16 cellular contexts compared by ENCODE assay signal in genomic region chr4:87128006-87128705, GRCh38.
DNase-seq lines count a peak whose midpoint lies in the region; ATAC-seq, FAIRE-seq and TF ChIP-seq lines count a peak whose summit lies in the region.
"Had no signal": no experiment of that assay in that cellular context is flagged by ENCODE, and none has a peak within 500 bp of the region (broad histone marks: within the 10 kb centered on the region; RNA-seq: fewer than 3 reads in every experiment).

No MANE protein-coding gene starts in this region.

- H3K36me3 ChIP-seq in cardiac muscle cell (peaks cover 49% of the 10 kb centered on the region), heart left ventricle (peaks cover 0 to 99% (median 85%) of the 10 kb centered on the region in 9 donors), adipocyte (ENCODE audit: control insufficient read depth, insufficient read depth, low read length, severe bottlenecking) (peaks cover 88% of the 10 kb centered on the region)

- H3K4me3 ChIP-seq in cardiac muscle cell: no peak overlapping the region
- no peak overlapping the region for H3K4me3 ChIP-seq in heart left ventricle
- no peak overlapping the region for H3K4me3 ChIP-seq in adipocyte (ENCODE audit: low read length)
- H3K4me3 ChIP-seq: GM23338 had no signal

- WGBS in heart left ventricle, 4 donors: 74 to 78% (median 75%) methylated on average over 2 of the region's 2 CpGs

- no peaks in the 10 kb centered on the region for H3K9me3 ChIP-seq in cardiac muscle cell (ENCODE audit: low read depth)
- H3K9me3 ChIP-seq in heart left ventricle: no peaks in the 10 kb centered on the region
- H3K9me3 ChIP-seq in adipocyte (ENCODE audit: control insufficient read depth, low read length): no peaks in the 10 kb centered on the region
- H3K9me3 ChIP-seq: BE2C had no signal

- no peaks in the 10 kb centered on the region for H3K27me3 ChIP-seq in cardiac muscle cell
- H3K27me3 ChIP-seq in heart left ventricle: no peaks in the 10 kb centered on the region
- H3K27me3 ChIP-seq in adipocyte (replicated peaks; ENCODE audit: control insufficient read depth, insufficient read depth, low read length): no peaks in the 10 kb centered on the region
- H3K27me3 ChIP-seq: BE2C had no signal

- peaks cover 95% of the 10 kb centered on the region for H3K36me3 Mint-ChIP-seq in nephron progenitor cell (ENCODE audit: low read depth)

- H3K27me3 Mint-ChIP-seq in nephron progenitor cell (ENCODE audit: low read depth, poor library complexity): no peaks in the 10 kb centered on the region
- H3K27me3 Mint-ChIP-seq: IgD-negative memory B cell had no signal

- ATAC-seq in heart left ventricle: no peak
- ATAC-seq: CD8-positive, alpha-beta T cell; GM23338 had no signal

- H3K9me3 Mint-ChIP-seq in nephron progenitor cell: peaks cover 4% of the 10 kb centered on the region
- H3K9me3 Mint-ChIP-seq: CD8-positive, alpha-beta T cell; GM23338; IgD-negative memory B cell had no signal

- peak overlapping the region; percentile 62 for H3K27ac Mint-ChIP-seq in nephron progenitor cell
- H3K27ac Mint-ChIP-seq: CD8-positive, alpha-beta T cell; GM23338 had no signal

- TF ChIP-seq CTCF in cardiac muscle cell (IDR thresholded peaks at IDR 0.05; ENCODE audit: low read depth, low read length) (no peak), heart left ventricle (IDR thresholded peaks at IDR 0.05) (no peak), nephron progenitor cell (IDR thresholded peaks at IDR 0.05) (no peak)

- H3K27ac ChIP-seq in cardiac muscle cell (peak overlapping the region; percentile 57), heart left ventricle (no peak overlapping the region)
- H3K27ac ChIP-seq: C4-2B had no signal

- FAIRE-seq in frontal cortex (lab: Jason Lieb, UNC): no peak
- FAIRE-seq: A204.1, GM18507 had no signal

- no peak overlapping the region for H3K4me3 Mint-ChIP-seq in nephron progenitor cell
- H3K4me3 Mint-ChIP-seq: CD8-positive, alpha-beta T cell; GM23338; IgD-negative memory B cell had no signal

- no peak for TF ChIP-seq POLR2A in heart left ventricle (IDR thresholded peaks at IDR 0.05)

- DNase-seq in cardiac muscle cell (ENCODE audit: low read depth in 1 of 2, low spot score in 1 of 2) (peak in 1 of 2 donors; percentile 31), heart left ventricle (no peak), adipocyte (ENCODE audit: low read depth) (peak; percentile 24), nephron progenitor cell (no peak), NCI-H510A (lab: John Stamatoyannopoulos, UW) (no peak), COLO668 (lab: John Stamatoyannopoulos, UW; ENCODE audit: unreplicated experiment) (no peak), frontal cortex (ENCODE audit: low spot score in 2 of 2) (no peak)
- DNase-seq: BE2C; CD8-positive, alpha-beta T cell; DMS 273 treated with DMSO at 0.1 percent for 48 hours; H7 had no signal

- peaks cover 34% of the 10 kb centered on the region for H3K4me1 Mint-ChIP-seq in nephron progenitor cell
- H3K4me1 Mint-ChIP-seq: GM23338 had no signal

- no peak overlapping the region for H3K9ac ChIP-seq in adipocyte (ENCODE audit: low read length)

- intact Hi-C loops in heart left ventricle (cut with DNase I): no loop called here

- H3K4me1 ChIP-seq in cardiac muscle cell (ENCODE audit: low read depth) (peaks cover 14% of the 10 kb centered on the region), heart left ventricle (peaks cover 0 to 18% (median 3%) of the 10 kb centered on the region in 12 donors), adipocyte (ENCODE audit: control insufficient read depth, insufficient read depth, low read length) (no peaks in the 10 kb centered on the region)
- H3K4me1 ChIP-seq: BE2C had no signal
